8 cellular contexts compared by ENCODE assay signal in genomic region chr16:26645629-26646028, GRCh38.
DNase-seq lines count a peak whose midpoint lies in the region; ATAC-seq and TF ChIP-seq lines count a peak whose summit lies in the region.

No MANE protein-coding gene starts in this region.

- TF ChIP-seq CTCF in KMS-11 (conservative IDR thresholded peaks at IDR 0.05; ENCODE audit: low read depth, low read length) (peak; percentile 44; the same call in 1 of the 2 replicates), osteoblast (IDR thresholded peaks at IDR 0.05; ENCODE audit: extremely low read depth, low read depth, low read length) (no peak)

- H3K4me3 ChIP-seq in KMS-11 (IDR thresholded peaks at IDR 0.05; ENCODE audit: insufficient read depth, low read depth, low read length) (no peak overlapping the region), osteoblast (ENCODE audit: insufficient read depth, low read length) (no peak overlapping the region)

- H3K27ac ChIP-seq in KMS-11 (no peak overlapping the region), osteoblast (ENCODE audit: low read depth, low read length) (no peak overlapping the region)

- DNase-seq in activated CD4-positive, alpha-beta T cell treated with anti-CD3 and anti-CD28 coated beads, Interleukin-2, amount 50 U/mL, for 48 hours, result peak; percentile 47 to 62
- DNase-seq in iPS DF 19.7 (ENCODE audit: low read depth, low spot score) (peak; percentile 9), sciatic nerve (ENCODE audit: low spot score) (no peak), osteoblast (ENCODE audit: insufficient read length, low spot score, missing footprints) (no peak)
- DNase-seq in stimulated activated CD8-positive, alpha-beta memory T cell treated with anti-CD3 and anti-CD28 coated beads, Interleukin-4, amount 100 ng/mL, for 48 hours, result peak; percentile 78

- H3K79me2 ChIP-seq in KMS-11 (ENCODE audit: insufficient read depth, low read depth), result no peaks in the 10 kb centered on the region
- no peaks in the 10 kb centered on the region for H3K79me2 ChIP-seq in osteoblast (ENCODE audit: insufficient read depth, low read length)

- H3K4me1 ChIP-seq in KMS-11 (ENCODE audit: low read depth, poor library complexity, severe bottlenecking) (no peaks in the 10 kb centered on the region), osteoblast (ENCODE audit: insufficient read depth, low read length) (no peaks in the 10 kb centered on the region)

- H3K4me2 ChIP-seq in KMS-11, result no peak overlapping the region
- no peak overlapping the region for H3K4me2 ChIP-seq in osteoblast (ENCODE audit: insufficient read depth, low read length)

- intact Hi-C loops in sciatic nerve (cut with DNase I), result loop anchor here (10.0 kb wide), 1 partner anchor 51 kb away; no protein-coding TSS in a partner anchor

- ATAC-seq in GM19452 (IDR thresholded peaks at IDR 0.05; ENCODE audit: unreplicated experiment) (no peak), GM21737 (IDR thresholded peaks at IDR 0.05; ENCODE audit: unreplicated experiment) (no peak), sciatic nerve (no peak)

- no peaks in the 10 kb centered on the region for H3K9me3 ChIP-seq in osteoblast (ENCODE audit: low read depth, low read length)

- no peaks in the 10 kb centered on the region for H3K36me3 ChIP-seq in KMS-11 (ENCODE audit: insufficient read depth)
- H3K36me3 ChIP-seq in osteoblast (ENCODE audit: insufficient read depth, low read length), result no peaks in the 10 kb centered on the region

- H3K9ac ChIP-seq in KMS-11, result no peak overlapping the region

- no peaks in the 10 kb centered on the region for H3K27me3 ChIP-seq in KMS-11 (ENCODE audit: insufficient read depth, low read depth)
- no peaks in the 10 kb centered on the region for H3K27me3 ChIP-seq in osteoblast (ENCODE audit: insufficient read depth, low read length)

- no peaks in the 10 kb centered on the region for H4K20me1 ChIP-seq in KMS-11 (ENCODE audit: insufficient read depth)
- H4K20me1 ChIP-seq in osteoblast (ENCODE audit: insufficient read depth, low read length), result no peaks in the 10 kb centered on the region

- H2AFZ ChIP-seq in KMS-11 (ENCODE audit: low read depth), result no peak overlapping the region
- no peak overlapping the region for H2AFZ ChIP-seq in osteoblast (ENCODE audit: low read length)

Comparison
In these comparisons a context has a peak if more than half of its experiments do, and no peak if none do; other contexts are left out.
1. DNase-seq: peak in activated CD4-positive, alpha-beta T cell treated with anti-CD3 and anti-CD28 coated beads, Interleukin-2, amount 50 U/mL, for 48 hours (2 of 2), iPS DF 19.7 (single experiment) and stimulated activated CD8-positive, alpha-beta memory T cell treated with anti-CD3 and anti-CD28 coated beads, Interleukin-4, amount 100 ng/mL, for 48 hours (single experiment); none in sciatic nerve (single experiment) and osteoblast (single experiment).